18 cellular contexts compared by ENCODE assay signal in the genomic region with DNA sequence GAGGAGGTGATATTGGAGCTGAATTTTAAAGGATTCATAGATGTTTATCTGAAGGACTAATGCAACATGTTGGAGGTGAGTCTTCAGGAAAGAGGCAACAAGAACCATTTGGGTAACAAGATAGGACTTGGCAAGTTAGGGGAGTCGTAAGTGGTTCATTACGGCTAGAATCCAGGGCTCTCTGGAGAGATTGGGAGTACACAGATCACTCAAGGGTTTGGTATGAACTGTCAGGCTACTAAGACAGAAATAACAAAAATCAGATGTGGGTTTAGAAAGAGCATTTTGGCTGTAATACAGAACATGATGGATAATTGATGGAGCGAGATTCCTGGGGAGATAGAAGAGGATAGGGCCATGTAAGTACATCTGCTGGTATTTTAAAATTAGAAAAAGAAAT.
DNase-seq lines count a peak whose midpoint lies in the region; ATAC-seq and TF ChIP-seq lines count a peak whose summit lies in the region.
"Had no signal": no experiment of that assay in that cellular context is flagged by ENCODE, and none has a peak within 500 bp of the region (broad histone marks: within the 10 kb centered on the region; RNA-seq: fewer than 3 reads in every experiment).

No MANE protein-coding gene starts in this region.

- H3K4me1 Mint-ChIP-seq in activated T-helper 1 cell treated with anti-CD3 and anti-CD28 coated beads, Interleukin-12 subunit alpha, Interleukin-12 subunit beta, Interleukin-2, Interleukin-4 antibody, amounts not matched to agents 30 ng/mL and 10 ng/mL and 1 ng/mL, durations not matched to agents 14 hours and 24 hours and 36 hours (ENCODE audit: low read depth): peaks cover 55% of the 10 kb centered on the region
- peaks cover 17% of the 10 kb centered on the region for H3K4me1 Mint-ChIP-seq in activated T-cell treated with anti-CD3 and anti-CD28 coated beads, Interleukin-2, amount 50 U/mL, for 24 hours (ENCODE audit: low read depth)

- H3K9me2 ChIP-seq in SK-N-SH: no peaks in the 10 kb centered on the region

- H3K9ac ChIP-seq in SK-N-SH: no peak overlapping the region

- POLR2A ChIA-PET in SK-N-SH (lab: Yijun Ruan, JAX): no interaction called here

- H3K27ac ChIP-seq in SK-N-SH (ENCODE audit: low read depth in 2 of 2, low read length in 1 of 2): no peak overlapping the region

- H3K9me3 Mint-ChIP-seq in activated T-helper 1 cell treated with anti-CD3 and anti-CD28 coated beads, Interleukin-12 subunit alpha, Interleukin-12 subunit beta, Interleukin-2, Interleukin-4 antibody, amounts not matched to agents 30 ng/mL and 10 ng/mL and 1 ng/mL, durations not matched to agents 14 hours and 24 hours and 36 hours: peaks cover 11% of the 10 kb centered on the region
- no peaks in the 10 kb centered on the region for H3K9me3 Mint-ChIP-seq in activated T-cell treated with anti-CD3 and anti-CD28 coated beads, Interleukin-2, amount 50 U/mL, for 24 hours
- H3K9me3 Mint-ChIP-seq: H9 had no signal

- no peaks in the 10 kb centered on the region for H3K36me3 ChIP-seq in SK-N-SH (replicated peaks in 1 of 2; ENCODE audit: control insufficient read depth in 1 of 2, insufficient read depth in 2 of 2, low read length in 1 of 2)

- DNase-seq in SK-N-SH: no peak
- no peak for DNase-seq in activated T-helper 1 cell treated with anti-CD3 and anti-CD28 coated beads, Interleukin-12 subunit alpha, Interleukin-12 subunit beta, Interleukin-2, Interleukin-4 antibody, amounts not matched to agents 30 ng/mL and 10 ng/mL and 1 ng/mL, durations not matched to agents 14 hours and 24 hours and 36 hours (ENCODE audit: low spot score)
- peak; percentile 35 for DNase-seq in fibroblast of the conjunctiva (ENCODE audit: low read depth)
- no peak for DNase-seq in activated T-cell treated with anti-CD3 and anti-CD28 coated beads, Interleukin-2, amount 50 U/mL, for 24 hours
- DNase-seq in NK-92 treated with Interleukin-12 subunit alpha and Interleukin-12 subunit beta, amount 100 ng/mL, for 24 hours (lab: John Stamatoyannopoulos, UW): no peak
- DNase-seq: H9, MV-4-11, NCI-H1417, NCI-H1930, NCI-H2171 treated with DMSO at 0.1 percent for 48 hours, NCI-H510A, NCI-H774 had no signal

- intact Hi-C loops in activated T-helper 1 cell treated with anti-CD3 and anti-CD28 coated beads, Interleukin-12 subunit alpha, Interleukin-12 subunit beta, Interleukin-2, Interleukin-4 antibody, amounts not matched to agents 30 ng/mL and 10 ng/mL and 1 ng/mL, durations not matched to agents 14 hours and 24 hours and 36 hours (cut with micrococcal nuclease): loop anchor here (10.0 kb wide), 1 partner anchor 326 kb away; a partner anchor contains a TSS

- H3K79me2 ChIP-seq in SK-N-SH (ENCODE audit: insufficient read depth): no peaks in the 10 kb centered on the region

- H3F3A ChIP-seq in SK-N-SH (replicated peaks; ENCODE audit: insufficient read depth): no peaks in the 10 kb centered on the region

- no peak overlapping the region for H3K4me2 ChIP-seq in SK-N-SH

- no peak overlapping the region for H2AFZ ChIP-seq in SK-N-SH (ENCODE audit: low read depth)

- TF ChIP-seq RAD21 in SK-N-SH (IDR thresholded peaks at IDR 0.05; ENCODE audit: low read length): no peak

- no peaks in the 10 kb centered on the region; the same call in 1 of the 2 replicates for H3K27me3 ChIP-seq in SK-N-SH (ENCODE audit: insufficient read depth)

- no peaks in the 10 kb centered on the region for H3K4me1 ChIP-seq in SK-N-SH (ENCODE audit: control insufficient read depth in 1 of 2, insufficient read depth in 2 of 2, low read depth in 1 of 2, low read length in 1 of 2)

- no peaks in the 10 kb centered on the region for H4K20me1 ChIP-seq in SK-N-SH (ENCODE audit: insufficient read depth)

- no peak for TF ChIP-seq CTCF in SK-N-SH (IDR thresholded peaks at IDR 0.05)

- H3K4me3 ChIP-seq in SK-N-SH (ENCODE audit: low read depth in 2 of 2, low read length in 1 of 2): no peak overlapping the region
- H3K4me3 ChIP-seq: K562 had no signal

- H3K4me3 Mint-ChIP-seq in activated T-helper 1 cell treated with anti-CD3 and anti-CD28 coated beads, Interleukin-12 subunit alpha, Interleukin-12 subunit beta, Interleukin-2, Interleukin-4 antibody, amounts not matched to agents 30 ng/mL and 10 ng/mL and 1 ng/mL, durations not matched to agents 14 hours and 24 hours and 36 hours: no peak overlapping the region
- no peak overlapping the region for H3K4me3 Mint-ChIP-seq in activated T-cell treated with anti-CD3 and anti-CD28 coated beads, Interleukin-2, amount 50 U/mL, for 24 hours
- H3K4me3 Mint-ChIP-seq: CD14-positive monocyte, H9 had no signal

- CTCF ChIA-PET in SK-N-SH (lab: Yijun Ruan, JAX): no interaction called here

- H3K9me3 ChIP-seq in SK-N-SH: no peaks in the 10 kb centered on the region

- H3K27ac Mint-ChIP-seq in activated T-helper 1 cell treated with anti-CD3 and anti-CD28 coated beads, Interleukin-12 subunit alpha, Interleukin-12 subunit beta, Interleukin-2, Interleukin-4 antibody, amounts not matched to agents 30 ng/mL and 10 ng/mL and 1 ng/mL, durations not matched to agents 14 hours and 24 hours and 36 hours: peak overlapping the region; percentile 10
- H3K27ac Mint-ChIP-seq in activated T-cell treated with anti-CD3 and anti-CD28 coated beads, Interleukin-2, amount 50 U/mL, for 24 hours: no peak overlapping the region
- H3K27ac Mint-ChIP-seq: CD14-positive monocyte, H9 had no signal

- no peaks in the 10 kb centered on the region for H3K27me3 Mint-ChIP-seq in activated T-helper 1 cell treated with anti-CD3 and anti-CD28 coated beads, Interleukin-12 subunit alpha, Interleukin-12 subunit beta, Interleukin-2, Interleukin-4 antibody, amounts not matched to agents 30 ng/mL and 10 ng/mL and 1 ng/mL, durations not matched to agents 14 hours and 24 hours and 36 hours (ENCODE audit: insufficient read depth)
- H3K27me3 Mint-ChIP-seq in activated T-cell treated with anti-CD3 and anti-CD28 coated beads, Interleukin-2, amount 50 U/mL, for 24 hours: peaks cover 20% of the 10 kb centered on the region

- peak; percentile 20; the same call in 1 of the 3 replicates for ATAC-seq in SK-N-SH treated with all-trans-retinoic acid at 6 μM for 48 hours
- ATAC-seq in GM21447 (IDR thresholded peaks at IDR 0.05; ENCODE audit: unreplicated experiment): no peak
- no peak for ATAC-seq in GM18519 (IDR thresholded peaks at IDR 0.05; ENCODE audit: low FRiP score, unreplicated experiment)
- ATAC-seq: K562, Right ventricle myocardium inferior had no signal

- no peak for TF ChIP-seq EP300 in SK-N-SH (IDR thresholded peaks at IDR 0.05; ENCODE audit: borderline replicate concordance in 1 of 2, low read depth in 1 of 2, low read length in 1 of 2)

- WGBS in SK-N-SH (ENCODE audit: low lambda C conversion rate): 6% methylated on average over 3 of the region's 3 CpGs

- peaks cover 11% of the 10 kb centered on the region for H3K36me3 Mint-ChIP-seq in activated T-helper 1 cell treated with anti-CD3 and anti-CD28 coated beads, Interleukin-12 subunit alpha, Interleukin-12 subunit beta, Interleukin-2, Interleukin-4 antibody, amounts not matched to agents 30 ng/mL and 10 ng/mL and 1 ng/mL, durations not matched to agents 14 hours and 24 hours and 36 hours (ENCODE audit: low read depth)
- no peaks in the 10 kb centered on the region for H3K36me3 Mint-ChIP-seq in activated T-cell treated with anti-CD3 and anti-CD28 coated beads, Interleukin-2, amount 50 U/mL, for 24 hours (ENCODE audit: low read depth)
- H3K36me3 Mint-ChIP-seq: CD14-positive monocyte had no signal

TF ChIP-seq in SK-N-SH treated with all-trans-retinoic acid at 6 μM for 48 hours, 23 proteins besides CTCF, POLR2A, EP300 and RAD21 (continues in another document):
- TF ChIP-seq, protein P1, sequence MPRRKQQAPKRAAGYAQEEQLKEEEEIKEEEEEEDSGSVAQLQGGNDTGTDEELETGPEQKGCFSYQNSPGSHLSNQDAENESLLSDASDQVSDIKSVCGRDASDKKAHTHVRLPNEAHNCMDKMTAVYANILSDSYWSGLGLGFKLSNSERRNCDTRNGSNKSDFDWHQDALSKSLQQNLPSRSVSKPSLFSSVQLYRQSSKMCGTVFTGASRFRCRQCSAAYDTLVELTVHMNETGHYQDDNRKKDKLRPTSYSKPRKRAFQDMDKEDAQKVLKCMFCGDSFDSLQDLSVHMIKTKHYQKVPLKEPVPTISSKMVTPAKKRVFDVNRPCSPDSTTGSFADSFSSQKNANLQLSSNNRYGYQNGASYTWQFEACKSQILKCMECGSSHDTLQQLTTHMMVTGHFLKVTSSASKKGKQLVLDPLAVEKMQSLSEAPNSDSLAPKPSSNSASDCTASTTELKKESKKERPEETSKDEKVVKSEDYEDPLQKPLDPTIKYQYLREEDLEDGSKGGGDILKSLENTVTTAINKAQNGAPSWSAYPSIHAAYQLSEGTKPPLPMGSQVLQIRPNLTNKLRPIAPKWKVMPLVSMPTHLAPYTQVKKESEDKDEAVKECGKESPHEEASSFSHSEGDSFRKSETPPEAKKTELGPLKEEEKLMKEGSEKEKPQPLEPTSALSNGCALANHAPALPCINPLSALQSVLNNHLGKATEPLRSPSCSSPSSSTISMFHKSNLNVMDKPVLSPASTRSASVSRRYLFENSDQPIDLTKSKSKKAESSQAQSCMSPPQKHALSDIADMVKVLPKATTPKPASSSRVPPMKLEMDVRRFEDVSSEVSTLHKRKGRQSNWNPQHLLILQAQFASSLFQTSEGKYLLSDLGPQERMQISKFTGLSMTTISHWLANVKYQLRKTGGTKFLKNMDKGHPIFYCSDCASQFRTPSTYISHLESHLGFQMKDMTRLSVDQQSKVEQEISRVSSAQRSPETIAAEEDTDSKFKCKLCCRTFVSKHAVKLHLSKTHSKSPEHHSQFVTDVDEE (CRISPR knock-in tag; IDR thresholded peaks at IDR 0.05): no peak

TF ChIP-seq in SK-N-SH, 30 proteins besides CTCF, POLR2A, EP300 and RAD21 (continues in another document):
- TF ChIP-seq, protein P2, sequence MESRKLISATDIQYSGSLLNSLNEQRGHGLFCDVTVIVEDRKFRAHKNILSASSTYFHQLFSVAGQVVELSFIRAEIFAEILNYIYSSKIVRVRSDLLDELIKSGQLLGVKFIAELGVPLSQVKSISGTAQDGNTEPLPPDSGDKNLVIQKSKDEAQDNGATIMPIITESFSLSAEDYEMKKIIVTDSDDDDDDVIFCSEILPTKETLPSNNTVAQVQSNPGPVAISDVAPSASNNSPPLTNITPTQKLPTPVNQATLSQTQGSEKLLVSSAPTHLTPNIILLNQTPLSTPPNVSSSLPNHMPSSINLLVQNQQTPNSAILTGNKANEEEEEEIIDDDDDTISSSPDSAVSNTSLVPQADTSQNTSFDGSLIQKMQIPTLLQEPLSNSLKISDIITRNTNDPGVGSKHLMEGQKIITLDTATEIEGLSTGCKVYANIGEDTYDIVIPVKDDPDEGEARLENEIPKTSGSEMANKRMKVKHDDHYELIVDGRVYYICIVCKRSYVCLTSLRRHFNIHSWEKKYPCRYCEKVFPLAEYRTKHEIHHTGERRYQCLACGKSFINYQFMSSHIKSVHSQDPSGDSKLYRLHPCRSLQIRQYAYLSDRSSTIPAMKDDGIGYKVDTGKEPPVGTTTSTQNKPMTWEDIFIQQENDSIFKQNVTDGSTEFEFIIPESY (IDR thresholded peaks at IDR 0.05; ENCODE audit: borderline replicate concordance, low read depth): no peak
- no peak for TF ChIP-seq SMC3 (IDR thresholded peaks at IDR 0.05; ENCODE audit: low read depth, low read length)
- TF ChIP-seq GABPA (IDR thresholded peaks at IDR 0.05; ENCODE audit: low read depth): no peak
- TF ChIP-seq FOXJ3 (CRISPR knock-in tag; IDR thresholded peaks at IDR 0.05): no peak
